1 cellular context compared by ENCODE assay signal in genomic region chr19:12881172-12881808, GRCh38.
TF ChIP-seq lines count a peak whose summit lies in the region.

A gene with protein sequence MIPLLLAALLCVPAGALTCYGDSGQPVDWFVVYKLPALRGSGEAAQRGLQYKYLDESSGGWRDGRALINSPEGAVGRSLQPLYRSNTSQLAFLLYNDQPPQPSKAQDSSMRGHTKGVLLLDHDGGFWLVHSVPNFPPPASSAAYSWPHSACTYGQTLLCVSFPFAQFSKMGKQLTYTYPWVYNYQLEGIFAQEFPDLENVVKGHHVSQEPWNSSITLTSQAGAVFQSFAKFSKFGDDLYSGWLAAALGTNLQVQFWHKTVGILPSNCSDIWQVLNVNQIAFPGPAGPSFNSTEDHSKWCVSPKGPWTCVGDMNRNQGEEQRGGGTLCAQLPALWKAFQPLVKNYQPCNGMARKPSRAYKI (minus strand): TSS chr19:12881449. CDS start chr19:12881375, 74 bp downstream.

TF ChIP-seq in K562, 482 proteins besides CTCF, POLR2A, EP300 and RAD21 (continued from another document and continues in another):
- TF ChIP-seq, protein P1, sequence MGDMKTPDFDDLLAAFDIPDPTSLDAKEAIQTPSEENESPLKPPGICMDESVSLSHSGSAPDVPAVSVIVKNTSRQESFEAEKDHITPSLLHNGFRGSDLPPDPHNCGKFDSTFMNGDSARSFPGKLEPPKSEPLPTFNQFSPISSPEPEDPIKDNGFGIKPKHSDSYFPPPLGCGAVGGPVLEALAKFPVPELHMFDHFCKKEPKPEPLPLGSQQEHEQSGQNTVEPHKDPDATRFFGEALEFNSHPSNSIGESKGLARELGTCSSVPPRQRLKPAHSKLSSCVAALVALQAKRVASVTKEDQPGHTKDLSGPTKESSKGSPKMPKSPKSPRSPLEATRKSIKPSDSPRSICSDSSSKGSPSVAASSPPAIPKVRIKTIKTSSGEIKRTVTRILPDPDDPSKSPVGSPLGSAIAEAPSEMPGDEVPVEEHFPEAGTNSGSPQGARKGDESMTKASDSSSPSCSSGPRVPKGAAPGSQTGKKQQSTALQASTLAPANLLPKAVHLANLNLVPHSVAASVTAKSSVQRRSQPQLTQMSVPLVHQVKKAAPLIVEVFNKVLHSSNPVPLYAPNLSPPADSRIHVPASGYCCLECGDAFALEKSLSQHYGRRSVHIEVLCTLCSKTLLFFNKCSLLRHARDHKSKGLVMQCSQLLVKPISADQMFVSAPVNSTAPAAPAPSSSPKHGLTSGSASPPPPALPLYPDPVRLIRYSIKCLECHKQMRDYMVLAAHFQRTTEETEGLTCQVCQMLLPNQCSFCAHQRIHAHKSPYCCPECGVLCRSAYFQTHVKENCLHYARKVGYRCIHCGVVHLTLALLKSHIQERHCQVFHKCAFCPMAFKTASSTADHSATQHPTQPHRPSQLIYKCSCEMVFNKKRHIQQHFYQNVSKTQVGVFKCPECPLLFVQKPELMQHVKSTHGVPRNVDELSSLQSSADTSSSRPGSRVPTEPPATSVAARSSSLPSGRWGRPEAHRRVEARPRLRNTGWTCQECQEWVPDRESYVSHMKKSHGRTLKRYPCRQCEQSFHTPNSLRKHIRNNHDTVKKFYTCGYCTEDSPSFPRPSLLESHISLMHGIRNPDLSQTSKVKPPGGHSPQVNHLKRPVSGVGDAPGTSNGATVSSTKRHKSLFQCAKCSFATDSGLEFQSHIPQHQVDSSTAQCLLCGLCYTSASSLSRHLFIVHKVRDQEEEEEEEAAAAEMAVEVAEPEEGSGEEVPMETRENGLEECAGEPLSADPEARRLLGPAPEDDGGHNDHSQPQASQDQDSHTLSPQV (IDR thresholded peaks at IDR 0.05), result no peak
- TF ChIP-seq, protein P2, sequence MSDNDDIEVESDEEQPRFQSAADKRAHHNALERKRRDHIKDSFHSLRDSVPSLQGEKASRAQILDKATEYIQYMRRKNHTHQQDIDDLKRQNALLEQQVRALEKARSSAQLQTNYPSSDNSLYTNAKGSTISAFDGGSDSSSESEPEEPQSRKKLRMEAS (CRISPR knock-in tag; IDR thresholded peaks at IDR 0.05), result 0 out of 2 replicates have a peak, but pooled peaks have one; percentile 48
- TF ChIP-seq, protein P3, sequence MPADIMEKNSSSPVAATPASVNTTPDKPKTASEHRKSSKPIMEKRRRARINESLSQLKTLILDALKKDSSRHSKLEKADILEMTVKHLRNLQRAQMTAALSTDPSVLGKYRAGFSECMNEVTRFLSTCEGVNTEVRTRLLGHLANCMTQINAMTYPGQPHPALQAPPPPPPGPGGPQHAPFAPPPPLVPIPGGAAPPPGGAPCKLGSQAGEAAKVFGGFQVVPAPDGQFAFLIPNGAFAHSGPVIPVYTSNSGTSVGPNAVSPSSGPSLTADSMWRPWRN (IDR thresholded peaks at IDR 0.05; ENCODE audit: low read depth), result no peak
- no peak for TF ChIP-seq HNRNPK (IDR thresholded peaks at IDR 0.05; ENCODE audit: low read depth, low read length, poor library complexity, severe bottlenecking)
- TF ChIP-seq HDAC3 (IDR thresholded peaks at IDR 0.05; ENCODE audit: borderline replicate concordance, partially characterized antibody), result no peak
- TF ChIP-seq, protein P4, sequence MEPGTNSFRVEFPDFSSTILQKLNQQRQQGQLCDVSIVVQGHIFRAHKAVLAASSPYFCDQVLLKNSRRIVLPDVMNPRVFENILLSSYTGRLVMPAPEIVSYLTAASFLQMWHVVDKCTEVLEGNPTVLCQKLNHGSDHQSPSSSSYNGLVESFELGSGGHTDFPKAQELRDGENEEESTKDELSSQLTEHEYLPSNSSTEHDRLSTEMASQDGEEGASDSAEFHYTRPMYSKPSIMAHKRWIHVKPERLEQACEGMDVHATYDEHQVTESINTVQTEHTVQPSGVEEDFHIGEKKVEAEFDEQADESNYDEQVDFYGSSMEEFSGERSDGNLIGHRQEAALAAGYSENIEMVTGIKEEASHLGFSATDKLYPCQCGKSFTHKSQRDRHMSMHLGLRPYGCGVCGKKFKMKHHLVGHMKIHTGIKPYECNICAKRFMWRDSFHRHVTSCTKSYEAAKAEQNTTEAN (CRISPR knock-in tag; IDR thresholded peaks at IDR 0.05), result peak; percentile 71; the same call in 1 of the 2 replicates
- no peak for TF ChIP-seq TRIM24 (IDR thresholded peaks at IDR 0.05)
- TF ChIP-seq PHF8 (IDR thresholded peaks at IDR 0.05; ENCODE audit: borderline replicate concordance, low read length), result peak; percentile 87; the same call in 1 of the 2 replicates
- TF ChIP-seq CBFA2T2 (conservative IDR thresholded peaks at IDR 0.05), result no peak
- TF ChIP-seq, protein P5, sequence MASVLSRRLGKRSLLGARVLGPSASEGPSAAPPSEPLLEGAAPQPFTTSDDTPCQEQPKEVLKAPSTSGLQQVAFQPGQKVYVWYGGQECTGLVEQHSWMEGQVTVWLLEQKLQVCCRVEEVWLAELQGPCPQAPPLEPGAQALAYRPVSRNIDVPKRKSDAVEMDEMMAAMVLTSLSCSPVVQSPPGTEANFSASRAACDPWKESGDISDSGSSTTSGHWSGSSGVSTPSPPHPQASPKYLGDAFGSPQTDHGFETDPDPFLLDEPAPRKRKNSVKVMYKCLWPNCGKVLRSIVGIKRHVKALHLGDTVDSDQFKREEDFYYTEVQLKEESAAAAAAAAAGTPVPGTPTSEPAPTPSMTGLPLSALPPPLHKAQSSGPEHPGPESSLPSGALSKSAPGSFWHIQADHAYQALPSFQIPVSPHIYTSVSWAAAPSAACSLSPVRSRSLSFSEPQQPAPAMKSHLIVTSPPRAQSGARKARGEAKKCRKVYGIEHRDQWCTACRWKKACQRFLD (CRISPR knock-in tag; IDR thresholded peaks at IDR 0.05), result no peak
- TF ChIP-seq ZEB2 (IDR thresholded peaks at IDR 0.05), result peak; percentile 3; the same call in 1 of the 2 replicates
- TF ChIP-seq, protein P6, sequence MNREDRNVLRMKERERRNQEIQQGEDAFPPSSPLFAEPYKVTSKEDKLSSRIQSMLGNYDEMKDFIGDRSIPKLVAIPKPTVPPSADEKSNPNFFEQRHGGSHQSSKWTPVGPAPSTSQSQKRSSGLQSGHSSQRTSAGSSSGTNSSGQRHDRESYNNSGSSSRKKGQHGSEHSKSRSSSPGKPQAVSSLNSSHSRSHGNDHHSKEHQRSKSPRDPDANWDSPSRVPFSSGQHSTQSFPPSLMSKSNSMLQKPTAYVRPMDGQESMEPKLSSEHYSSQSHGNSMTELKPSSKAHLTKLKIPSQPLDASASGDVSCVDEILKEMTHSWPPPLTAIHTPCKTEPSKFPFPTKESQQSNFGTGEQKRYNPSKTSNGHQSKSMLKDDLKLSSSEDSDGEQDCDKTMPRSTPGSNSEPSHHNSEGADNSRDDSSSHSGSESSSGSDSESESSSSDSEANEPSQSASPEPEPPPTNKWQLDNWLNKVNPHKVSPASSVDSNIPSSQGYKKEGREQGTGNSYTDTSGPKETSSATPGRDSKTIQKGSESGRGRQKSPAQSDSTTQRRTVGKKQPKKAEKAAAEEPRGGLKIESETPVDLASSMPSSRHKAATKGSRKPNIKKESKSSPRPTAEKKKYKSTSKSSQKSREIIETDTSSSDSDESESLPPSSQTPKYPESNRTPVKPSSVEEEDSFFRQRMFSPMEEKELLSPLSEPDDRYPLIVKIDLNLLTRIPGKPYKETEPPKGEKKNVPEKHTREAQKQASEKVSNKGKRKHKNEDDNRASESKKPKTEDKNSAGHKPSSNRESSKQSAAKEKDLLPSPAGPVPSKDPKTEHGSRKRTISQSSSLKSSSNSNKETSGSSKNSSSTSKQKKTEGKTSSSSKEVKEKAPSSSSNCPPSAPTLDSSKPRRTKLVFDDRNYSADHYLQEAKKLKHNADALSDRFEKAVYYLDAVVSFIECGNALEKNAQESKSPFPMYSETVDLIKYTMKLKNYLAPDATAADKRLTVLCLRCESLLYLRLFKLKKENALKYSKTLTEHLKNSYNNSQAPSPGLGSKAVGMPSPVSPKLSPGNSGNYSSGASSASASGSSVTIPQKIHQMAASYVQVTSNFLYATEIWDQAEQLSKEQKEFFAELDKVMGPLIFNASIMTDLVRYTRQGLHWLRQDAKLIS (CRISPR knock-in tag; IDR thresholded peaks at IDR 0.05), result no peak; the same call in 1 of the 2 replicates
- TF ChIP-seq SLC30A9 (CRISPR knock-in tag; IDR thresholded peaks at IDR 0.05), result no peak
- no peak for TF ChIP-seq YBX1 (IDR thresholded peaks at IDR 0.05)
- TF ChIP-seq SIN3B (IDR thresholded peaks at IDR 0.05; ENCODE audit: low read depth), result no peak
- peak; percentile 64; the same call in 1 of the 2 replicates for TF ChIP-seq FOXP1 (CRISPR knock-in tag; IDR thresholded peaks at IDR 0.05)
- TF ChIP-seq, protein P7, sequence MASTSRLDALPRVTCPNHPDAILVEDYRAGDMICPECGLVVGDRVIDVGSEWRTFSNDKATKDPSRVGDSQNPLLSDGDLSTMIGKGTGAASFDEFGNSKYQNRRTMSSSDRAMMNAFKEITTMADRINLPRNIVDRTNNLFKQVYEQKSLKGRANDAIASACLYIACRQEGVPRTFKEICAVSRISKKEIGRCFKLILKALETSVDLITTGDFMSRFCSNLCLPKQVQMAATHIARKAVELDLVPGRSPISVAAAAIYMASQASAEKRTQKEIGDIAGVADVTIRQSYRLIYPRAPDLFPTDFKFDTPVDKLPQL (IDR thresholded peaks at IDR 0.05; ENCODE audit: extremely low read depth, insufficient read length), result no peak
- TF ChIP-seq KLF6 (CRISPR knock-in tag; IDR thresholded peaks at IDR 0.05; ENCODE audit: borderline replicate concordance), result peak; percentile 1; the same call in 1 of the 2 replicates
- TF ChIP-seq CCNT2 (IDR thresholded peaks at IDR 0.05; ENCODE audit: borderline replicate concordance, extremely low read depth, insufficient read length, low read depth, low read length), result peak; percentile 57
- no peak for TF ChIP-seq ZNF354B (CRISPR knock-in tag; IDR thresholded peaks at IDR 0.05)
- TF ChIP-seq, protein P8, sequence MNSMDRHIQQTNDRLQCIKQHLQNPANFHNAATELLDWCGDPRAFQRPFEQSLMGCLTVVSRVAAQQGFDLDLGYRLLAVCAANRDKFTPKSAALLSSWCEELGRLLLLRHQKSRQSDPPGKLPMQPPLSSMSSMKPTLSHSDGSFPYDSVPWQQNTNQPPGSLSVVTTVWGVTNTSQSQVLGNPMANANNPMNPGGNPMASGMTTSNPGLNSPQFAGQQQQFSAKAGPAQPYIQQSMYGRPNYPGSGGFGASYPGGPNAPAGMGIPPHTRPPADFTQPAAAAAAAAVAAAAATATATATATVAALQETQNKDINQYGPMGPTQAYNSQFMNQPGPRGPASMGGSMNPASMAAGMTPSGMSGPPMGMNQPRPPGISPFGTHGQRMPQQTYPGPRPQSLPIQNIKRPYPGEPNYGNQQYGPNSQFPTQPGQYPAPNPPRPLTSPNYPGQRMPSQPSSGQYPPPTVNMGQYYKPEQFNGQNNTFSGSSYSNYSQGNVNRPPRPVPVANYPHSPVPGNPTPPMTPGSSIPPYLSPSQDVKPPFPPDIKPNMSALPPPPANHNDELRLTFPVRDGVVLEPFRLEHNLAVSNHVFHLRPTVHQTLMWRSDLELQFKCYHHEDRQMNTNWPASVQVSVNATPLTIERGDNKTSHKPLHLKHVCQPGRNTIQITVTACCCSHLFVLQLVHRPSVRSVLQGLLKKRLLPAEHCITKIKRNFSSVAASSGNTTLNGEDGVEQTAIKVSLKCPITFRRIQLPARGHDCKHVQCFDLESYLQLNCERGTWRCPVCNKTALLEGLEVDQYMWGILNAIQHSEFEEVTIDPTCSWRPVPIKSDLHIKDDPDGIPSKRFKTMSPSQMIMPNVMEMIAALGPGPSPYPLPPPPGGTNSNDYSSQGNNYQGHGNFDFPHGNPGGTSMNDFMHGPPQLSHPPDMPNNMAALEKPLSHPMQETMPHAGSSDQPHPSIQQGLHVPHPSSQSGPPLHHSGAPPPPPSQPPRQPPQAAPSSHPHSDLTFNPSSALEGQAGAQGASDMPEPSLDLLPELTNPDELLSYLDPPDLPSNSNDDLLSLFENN (IDR thresholded peaks at IDR 0.05; ENCODE audit: low read depth in 2 of 2, low read length in 2 of 2), result peak in 1 of 2 experiments; percentile 9; a peak in 1 of 4 replicates
- no peak for TF ChIP-seq ERF (CRISPR knock-in tag; IDR thresholded peaks at IDR 0.05)
- no peak for TF ChIP-seq MXI1 (IDR thresholded peaks at IDR 0.05; ENCODE audit: low read depth, low read length)
- TF ChIP-seq SIX5 (IDR thresholded peaks at IDR 0.05; ENCODE audit: borderline replicate concordance in 1 of 2, insufficient read depth in 1 of 2, low read depth in 1 of 2, low read length in 2 of 2), result no peak
- TF ChIP-seq, protein P9, sequence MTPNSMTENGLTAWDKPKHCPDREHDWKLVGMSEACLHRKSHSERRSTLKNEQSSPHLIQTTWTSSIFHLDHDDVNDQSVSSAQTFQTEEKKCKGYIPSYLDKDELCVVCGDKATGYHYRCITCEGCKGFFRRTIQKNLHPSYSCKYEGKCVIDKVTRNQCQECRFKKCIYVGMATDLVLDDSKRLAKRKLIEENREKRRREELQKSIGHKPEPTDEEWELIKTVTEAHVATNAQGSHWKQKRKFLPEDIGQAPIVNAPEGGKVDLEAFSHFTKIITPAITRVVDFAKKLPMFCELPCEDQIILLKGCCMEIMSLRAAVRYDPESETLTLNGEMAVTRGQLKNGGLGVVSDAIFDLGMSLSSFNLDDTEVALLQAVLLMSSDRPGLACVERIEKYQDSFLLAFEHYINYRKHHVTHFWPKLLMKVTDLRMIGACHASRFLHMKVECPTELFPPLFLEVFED (CRISPR knock-in tag; conservative IDR thresholded peaks at IDR 0.05), result no peak
- TF ChIP-seq RBM39 (optimal IDR thresholded peaks at IDR 0.05; ENCODE audit: low read depth, low read length), result no peak
- peak; percentile 86 for TF ChIP-seq CTBP1 (IDR thresholded peaks at IDR 0.05; ENCODE audit: borderline replicate concordance)
- no peak for TF ChIP-seq ZNF431 (CRISPR knock-in tag; IDR thresholded peaks at IDR 0.05)
- TF ChIP-seq SMAD2 (IDR thresholded peaks at IDR 0.05; ENCODE audit: low read depth, low read length), result no peak
- TF ChIP-seq NELFE (IDR thresholded peaks at IDR 0.05; ENCODE audit: insufficient read depth, insufficient read length), result no peak
- TF ChIP-seq ELK3 (CRISPR knock-in tag; IDR thresholded peaks at IDR 0.05), result no peak
- no peak for TF ChIP-seq PHB (CRISPR knock-in tag; IDR thresholded peaks at IDR 0.05)
- TF ChIP-seq ZNF143 (CRISPR knock-in tag; IDR thresholded peaks at IDR 0.05), result no peak
- no peak for TF ChIP-seq NR2C2 (CRISPR knock-in tag; IDR thresholded peaks at IDR 0.05)
- TF ChIP-seq NR2C2 (tag; IDR thresholded peaks at IDR 0.05), result peak; percentile 74; the same call in 1 of the 2 replicates
- TF ChIP-seq BCL6 (CRISPR knock-in tag; IDR thresholded peaks at IDR 0.05), result no peak
- no peak for TF ChIP-seq BRD9 (IDR thresholded peaks at IDR 0.05; ENCODE audit: low read depth, partially characterized antibody)
- no peak for TF ChIP-seq STAG1 (CRISPR knock-in tag; IDR thresholded peaks at IDR 0.05; ENCODE audit: borderline replicate concordance)
- TF ChIP-seq HNRNPUL1 (IDR thresholded peaks at IDR 0.05; ENCODE audit: low read length), result no peak
- no peak; the same call in 1 of the 2 replicates for TF ChIP-seq PREB (CRISPR knock-in tag; IDR thresholded peaks at IDR 0.05)
